In the genomic region with DNA sequence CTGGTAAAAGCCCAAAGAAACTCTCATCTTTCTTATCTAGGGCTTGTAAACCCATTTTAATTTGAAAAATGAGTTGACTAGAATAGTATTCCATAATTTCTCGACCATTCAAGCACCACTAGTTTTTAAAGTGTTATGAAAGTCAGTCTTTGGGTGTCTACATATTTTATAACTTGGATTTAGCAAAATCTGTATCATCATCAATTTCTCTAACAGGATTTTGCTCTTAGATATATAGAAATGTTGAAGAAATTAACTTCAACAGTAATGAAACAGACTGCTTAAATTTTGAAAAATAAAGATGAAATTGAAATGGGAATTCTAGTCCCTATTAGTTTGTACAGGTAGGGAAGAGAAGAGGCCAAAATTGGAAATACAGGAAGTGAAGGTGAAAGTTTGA, we compare ENCODE assay signal across 26 cellular contexts.
"Had no signal": no experiment of that assay in that cellular context is flagged by ENCODE, and none has a peak within 500 bp of the region (broad histone marks: within the 10 kb centered on the region; RNA-seq: fewer than 3 reads in every experiment).

No MANE protein-coding gene starts in this region.

- H3K9me3 ChIP-seq: MG63, SJSA1, SK-N-SH had no signal

- DNase-seq: Karpas-422, KG1, MG63, NCI-H1092, NCI-H1105 treated with DMSO at 0.1 percent for 48 hours, NCI-H1417 treated with DMSO at 0.1 percent for 48 hours, NCI-H146, NCI-H1694 treated with DMSO at 0.1 percent for 48 hours, NCI-H1930, NCI-H2081, NCI-H2107, NCI-H2227 treated with DMSO at 0.1 percent for 48 hours, NCI-H446, NCI-H510A, NCI-H524 treated with DMSO at 0.1 percent for 48 hours, NCI-H69, NCI-H774, Right ventricle myocardium superior, RPMI8226, SIG-M5, SK-N-SH, SW 1271 had no signal

- FAIRE-seq: HTR-8/SVneo, RCC 7860 had no signal

- H3K4me2 ChIP-seq: SK-N-SH had no signal

- H3K27me3 ChIP-seq: MG63, SJSA1 had no signal

- H3K9ac ChIP-seq: SK-N-SH had no signal

- H3K27ac ChIP-seq: HL-60, SJSA1 had no signal

- H3K4me3 ChIP-seq: MG63, SJSA1 had no signal
